ENCODE assay signal across 20 cellular contexts in genomic region chr10:11173062-11173461, GRCh38.
A peak's percentile ranks its signal among the peaks of the same experiment; 100 is the strongest.
DNase-seq lines count a peak whose midpoint lies in the region; ATAC-seq and TF ChIP-seq lines count a peak whose summit lies in the region.
"Had no signal": no experiment of that assay in that cellular context is flagged by ENCODE, and none has a peak within 500 bp of the region (broad histone marks: within the 10 kb centered on the region; RNA-seq: fewer than 3 reads in every experiment).

No MANE protein-coding gene starts in this region.

- H3K9me3 Mint-ChIP-seq in activated CD4-positive, alpha-beta T cell treated with anti-CD3 and anti-CD28 coated beads, Interleukin-2, amount 10 ng/mL, durations not matched to agents 7 days and 5 days, result no peaks in the 10 kb centered on the region
- H3K9me3 Mint-ChIP-seq: activated T-helper 1 cell treated with anti-CD3 and anti-CD28 coated beads, Interleukin-12 subunit alpha, Interleukin-12 subunit beta, Interleukin-2, Interleukin-4 antibody, amounts not matched to agents 30 ng/mL and 10 ng/mL and 1 ng/mL, durations not matched to agents 14 hours and 24 hours and 36 hours; GM23338 had no signal

- TF ChIP-seq EP300 in stomach (IDR thresholded peaks at IDR 0.05), result no peak

- H3K27me3 Mint-ChIP-seq in activated CD4-positive, alpha-beta T cell treated with anti-CD3 and anti-CD28 coated beads, Interleukin-2, amount 10 ng/mL, durations not matched to agents 7 days and 5 days, result no peaks in the 10 kb centered on the region

- H3K4me3 ChIP-seq in Loucy (ENCODE audit: low read length, poor library complexity, severe bottlenecking), result peak overlapping the region; percentile 87
- H3K4me3 ChIP-seq in stomach, result peak overlapping the region in 1 of 4 donors; percentile 22
- H3K4me3 ChIP-seq: ascending aorta, GM23338, uterus had no signal

- H3K4me1 ChIP-seq in Loucy (ENCODE audit: insufficient read depth, low read length, poor library complexity, severe bottlenecking), result peaks cover 97% of the 10 kb centered on the region
- peaks cover 0 to 55% (median 15%) of the 10 kb centered on the region in 4 donors for H3K4me1 ChIP-seq in stomach
- H3K4me1 ChIP-seq: ascending aorta, uterus had no signal

- H3K27ac Mint-ChIP-seq in activated CD4-positive, alpha-beta T cell treated with anti-CD3 and anti-CD28 coated beads, Interleukin-2, amount 10 ng/mL, durations not matched to agents 7 days and 5 days, result peak overlapping the region; percentile 91
- H3K27ac Mint-ChIP-seq: activated T-helper 1 cell treated with anti-CD3 and anti-CD28 coated beads, Interleukin-12 subunit alpha, Interleukin-12 subunit beta, Interleukin-2, Interleukin-4 antibody, amounts not matched to agents 30 ng/mL and 10 ng/mL and 1 ng/mL, durations not matched to agents 14 hours and 24 hours and 36 hours; GM23338 had no signal

- H3K36me3 Mint-ChIP-seq in activated CD4-positive, alpha-beta T cell treated with anti-CD3 and anti-CD28 coated beads, Interleukin-2, amount 10 ng/mL, durations not matched to agents 7 days and 5 days (ENCODE audit: low read depth), result peaks cover 58% of the 10 kb centered on the region

- H3K9ac ChIP-seq in Loucy (ENCODE audit: low read depth, low read length, poor library complexity, severe bottlenecking), result peak overlapping the region; percentile 97

- H3K36me3 ChIP-seq in Loucy (ENCODE audit: insufficient read depth, low read length) (peaks cover 71% of the 10 kb centered on the region), stomach (peaks cover 0 to 16% (median 5%) of the 10 kb centered on the region in 4 donors)
- H3K36me3 ChIP-seq: ascending aorta, uterus had no signal

- POLR2A ChIA-PET in activated CD4-positive, alpha-beta T cell treated with anti-CD3 and anti-CD28 coated beads, Interleukin-2, amount 10 ng/mL, durations not matched to agents 7 days and 5 days (lab: Charles Lee), result interaction anchor here (1.3 kb wide), 1 partner anchor 9 kb away, joined by 5 read pairs; no protein-coding TSS in a partner anchor

- H4K20me1 ChIP-seq in Loucy (ENCODE audit: insufficient read depth, low read length, poor library complexity, severe bottlenecking), result peaks cover 53% of the 10 kb centered on the region

- WGBS in stomach, 5 donors, result 69 to 82% (median 73%) methylated on average over 5 of the region's 5 CpGs

- no peak overlapping the region for H2AFZ ChIP-seq in Loucy (ENCODE audit: low read length)
- H2AFZ ChIP-seq: GM23338 had no signal

- peaks cover 58% of the 10 kb centered on the region for H3K4me1 Mint-ChIP-seq in activated CD4-positive, alpha-beta T cell treated with anti-CD3 and anti-CD28 coated beads, Interleukin-2, amount 10 ng/mL, durations not matched to agents 7 days and 5 days

- H3F3A ChIP-seq in Loucy (ENCODE audit: low read depth), result peaks cover 18% of the 10 kb centered on the region; the same call in 1 of the 2 replicates

- no peak overlapping the region for H3K4me3 Mint-ChIP-seq in activated CD4-positive, alpha-beta T cell treated with anti-CD3 and anti-CD28 coated beads, Interleukin-2, amount 10 ng/mL, durations not matched to agents 7 days and 5 days
- H3K4me3 Mint-ChIP-seq: activated T-helper 1 cell treated with anti-CD3 and anti-CD28 coated beads, Interleukin-12 subunit alpha, Interleukin-12 subunit beta, Interleukin-2, Interleukin-4 antibody, amounts not matched to agents 30 ng/mL and 10 ng/mL and 1 ng/mL, durations not matched to agents 14 hours and 24 hours and 36 hours; GM23338 had no signal

- TF ChIP-seq CTCF in Loucy (conservative IDR thresholded peaks at IDR 0.05; ENCODE audit: low read length) (no peak), stomach (IDR thresholded peaks at IDR 0.05) (no peak)

- no peak for DNase-seq in activated CD4-positive, alpha-beta T cell treated with anti-CD3 and anti-CD28 coated beads, Interleukin-2, amount 10 ng/mL, durations not matched to agents 7 days and 5 days
- DNase-seq in activated CD4-positive, alpha-beta T cell treated with anti-CD3 and anti-CD28 coated beads for 48 hours, result no peak
- DNase-seq in islet precursor cell, result peak; percentile 22
- DNase-seq in stomach, result no peak
- DNase-seq in cortex of kidney (lab: John Stamatoyannopoulos, UW), result no peak
- DNase-seq in cerebellar nuclear complex (lab: John Stamatoyannopoulos, UW), result no peak
- DNase-seq: activated CD4-positive, CD25-positive, alpha-beta regulatory T cell; GDM1; hypothalamus; IMR-90; NCI-H1417; NCI-H526; retina; uterus had no signal

- H3K4me2 ChIP-seq in Loucy (ENCODE audit: low read depth, low read length, poor library complexity, severe bottlenecking), result peak overlapping the region; percentile 97
- H3K4me2 ChIP-seq: GM23338 had no signal

- CTCF ChIA-PET in activated CD4-positive, alpha-beta T cell treated with anti-CD3 and anti-CD28 coated beads, Interleukin-2, amount 10 ng/mL, durations not matched to agents 7 days and 5 days (lab: Charles Lee), result interaction anchor here (1.1 to 2.5 kb wide), 4 partner anchors 9 to 27 kb away, joined by 3 to 10 read pairs (median 5); no protein-coding TSS in a partner anchor

- H3K27ac ChIP-seq in stomach, result peak overlapping the region in 3 of 5 donors; percentile 14 to 88 (median 73)

- no peaks in the 10 kb centered on the region for H3K27me3 ChIP-seq in Loucy (ENCODE audit: insufficient read depth, low read length, poor library complexity, severe bottlenecking)
- H3K27me3 ChIP-seq in stomach, result no peaks in the 10 kb centered on the region
- H3K27me3 ChIP-seq: ascending aorta, uterus had no signal

- intact Hi-C loops in stomach (cut with DNase I; ENCODE audit: low total_unique reads), result no loop called here

- H3K79me2 ChIP-seq in Loucy (ENCODE audit: insufficient read depth, low read length), result peaks cover 100% of the 10 kb centered on the region

- ATAC-seq in GM21717 (IDR thresholded peaks at IDR 0.05; ENCODE audit: unreplicated experiment), result no peak
- ATAC-seq: GM23338, left lobe of liver had no signal

- no peaks in the 10 kb centered on the region for H3K9me2 ChIP-seq in Loucy (replicated peaks; ENCODE audit: low read depth, low read length)

- no peak for TF ChIP-seq POLR2A in stomach (IDR thresholded peaks at IDR 0.05)

- no peaks in the 10 kb centered on the region for H3K9me3 ChIP-seq in Loucy (ENCODE audit: insufficient read depth, low read depth, low read length)
- H3K9me3 ChIP-seq in stomach, result no peaks in the 10 kb centered on the region
- H3K9me3 ChIP-seq: ascending aorta, uterus had no signal
